Comparison of ENCODE assay signal across 17 cellular contexts in genomic region chr5:140148508-140148907, GRCh38. TPM values are rescaled to one million over a fixed set of nuclear protein-coding genes. Genes with fewer than 3 reads are reported as not detected.
DNase-seq lines count a peak whose midpoint lies in the region; ATAC-seq and TF ChIP-seq lines count a peak whose summit lies in the region.
"Had no signal": no experiment of that assay in that cellular context is flagged by ENCODE, and none has a peak within 500 bp of the region (broad histone marks: within the 10 kb centered on the region; RNA-seq: fewer than 3 reads in every experiment).

No MANE protein-coding gene starts in this region.

- H4K20me1 ChIP-seq in GM23248 (ENCODE audit: insufficient read depth) (peaks cover 11% of the 10 kb centered on the region; the same call in 1 of the 2 replicates), OCI-LY7 (ENCODE audit: insufficient read depth, low read length) (no peaks in the 10 kb centered on the region)

- CTCF ChIA-PET in AG04450 (lab: Charles Lee) (no interaction called here), OCI-LY7 (lab: Charles Lee; ENCODE audit: unreplicated experiment) (no interaction called here)

- ATAC-seq in GM21447 (IDR thresholded peaks at IDR 0.05; ENCODE audit: unreplicated experiment): no peak
- ATAC-seq: left cardiac atrium, sciatic nerve had no signal

- no peak overlapping the region for H3K9ac ChIP-seq in GM23248

- no TSS peak for BruUV-seq in OCI-LY7 (replicated peaks; lab: Mats Ljungman, UMichigan)

- H2AFZ ChIP-seq in GM23248: no peak overlapping the region
- H2AFZ ChIP-seq in OCI-LY7 (ENCODE audit: low read length): no peak overlapping the region
- H2AFZ ChIP-seq: PC-9 had no signal

- POLR2A ChIA-PET in AG04450 (lab: Yijun Ruan, JAX) (no interaction called here), OCI-LY7 (lab: Charles Lee) (no interaction called here)

- H3K4me1 ChIP-seq in GM23248 (ENCODE audit: insufficient read depth) (peaks cover 3% of the 10 kb centered on the region; the same call in 1 of the 2 replicates), OCI-LY7 (ENCODE audit: insufficient read depth, low read length, poor library complexity, severe bottlenecking) (no peaks in the 10 kb centered on the region)

- H3K9me3 ChIP-seq in AG04450 (ENCODE audit: control insufficient read depth, insufficient read depth, low read length) (no peaks in the 10 kb centered on the region; the same call in 1 of the 2 replicates), GM23248 (ENCODE audit: low read depth) (no peaks in the 10 kb centered on the region), OCI-LY7 (ENCODE audit: low read length) (no peaks in the 10 kb centered on the region)

- H3F3A ChIP-seq in GM23248 (ENCODE audit: insufficient read depth): peaks cover 5% of the 10 kb centered on the region; the same call in 1 of the 2 replicates

- H3K36me3 ChIP-seq in GM23248 (ENCODE audit: low read depth): no peaks in the 10 kb centered on the region
- no peaks in the 10 kb centered on the region for H3K36me3 ChIP-seq in OCI-LY7 (ENCODE audit: insufficient read depth, low read length)

- WGBS in GM23248 (ENCODE audit: low coverage in 1 of 2, low lambda C conversion rate in 2 of 2, missing lambda C conversion rate in 2 of 2), 2 experiments: 24 to 36% methylated on average over 6 of the region's 6 CpGs

- DNase-seq in AG04450 (ENCODE audit: low read depth, low spot score): no peak
- peak; percentile 56 for DNase-seq in GM23248
- no peak for DNase-seq in astrocyte of the cerebellum (ENCODE audit: low read depth)
- DNase-seq in kidney tubule cell (ENCODE audit: low spot score): peak; percentile 32
- no peak for DNase-seq in OCI-LY7 (ENCODE audit: low spot score)
- DNase-seq in stimulated activated CD4-positive, alpha-beta T cell treated with anti-CD3 and anti-CD28 coated beads, Interleukin-4, amount 100 ng/mL, for 4 hours: no peak
- no peak for DNase-seq in cerebellar nuclear complex (lab: John Stamatoyannopoulos, UW)
- DNase-seq: activated CD4-positive, alpha-beta T cell treated with anti-CD3 and anti-CD28 coated beads for 48 hours; CD4-positive, CD25-positive, alpha-beta regulatory T cell; effector CD4-positive, alpha-beta T cell; Kasumi-1; left cardiac atrium; NCI-H2081 treated with DMSO at 0.1 percent for 48 hours; PC-9; T-helper 1 cell had no signal

- no peak overlapping the region for H3K27ac ChIP-seq in AG04450 (ENCODE audit: low read depth, low read length)
- H3K27ac ChIP-seq in GM23248: no peak overlapping the region
- H3K27ac ChIP-seq in OCI-LY7 (ENCODE audit: low read depth, low read length, poor library complexity, severe bottlenecking): no peak overlapping the region
- H3K27ac ChIP-seq: PC-9 had no signal

- intact Hi-C loops in OCI-LY7 (cut with micrococcal nuclease; ENCODE audit: unreplicated experiment): no loop called here

- H3K4me3 ChIP-seq in AG04450 (ENCODE audit: low read depth, low read length) (no peak overlapping the region), GM23248 (no peak overlapping the region), astrocyte of the cerebellum (ENCODE audit: low read depth, low read length) (no peak overlapping the region), OCI-LY7 (ENCODE audit: low read depth, low read length, poor library complexity, severe bottlenecking) (no peak overlapping the region)
- H3K4me3 ChIP-seq: PC-9 had no signal

- H3K4me2 ChIP-seq in GM23248 (ENCODE audit: unreplicated experiment) (no peak overlapping the region), OCI-LY7 (ENCODE audit: low read length) (no peak overlapping the region)
- H3K4me2 ChIP-seq: PC-9 had no signal

- TF ChIP-seq CTCF in AG04450 (IDR thresholded peaks at IDR 0.05; ENCODE audit: low read depth, low read length) (0 out of 2 replicates have a peak, but pooled peaks have one; percentile 6), astrocyte of the cerebellum (IDR thresholded peaks at IDR 0.05; ENCODE audit: low read depth, low read length, missing control alignments) (peak; percentile 5), OCI-LY7 (conservative IDR thresholded peaks at IDR 0.05; ENCODE audit: low read length) (no peak)

- peaks cover 8% of the 10 kb centered on the region for H3K27me3 ChIP-seq in AG04450 (ENCODE audit: control insufficient read depth, insufficient read depth, low read length)
- H3K27me3 ChIP-seq in GM23248 (replicated peaks; ENCODE audit: insufficient read depth): no peaks in the 10 kb centered on the region

- H3K9me2 ChIP-seq in GM23248 (ENCODE audit: insufficient read depth): no peaks in the 10 kb centered on the region
- H3K9me2 ChIP-seq in OCI-LY7 (ENCODE audit: insufficient read depth, low read length): no peaks in the 10 kb centered on the region

- peaks cover 25% of the 10 kb centered on the region for H3K79me2 ChIP-seq in GM23248 (ENCODE audit: insufficient read depth)
- H3K79me2 ChIP-seq in OCI-LY7 (ENCODE audit: insufficient read depth, low read depth, low read length): no peaks in the 10 kb centered on the region

- in situ Hi-C loops in GM23248 (cut with MboI) (no loop called here), astrocyte of the cerebellum (cut with HindIII; ENCODE audit: low sequenced_read_pairs) (no loop called here)

RNA-seq across cellular contexts. Expression of gene IGIP, which starts 22.8 kb away (rescaled TPM):
- polyA plus RNA-seq in AG04450 (2011; rRNA removed): 1.6 and 2.2 TPM in 2 replicates
- 3.6 and 7.3 TPM in 2 replicates for polyA minus RNA-seq in AG04450 (2011; rRNA and poly(A)+ RNA removed)
- total RNA-seq in GM23248 (2014; rRNA removed; shearing (Covaris generic)): 13.0 and 16.3 TPM in 2 replicates
- 3.4 and 3.5 TPM in 2 replicates for polyA plus RNA-seq in GM23248 (2016; fragmentation: Nextera tagmentation; extraction: Ambion mirVana)
- 3.0 and 3.3 TPM in 2 replicates for total RNA-seq in OCI-LY7 (2014; rRNA removed; shearing (Covaris generic))
- total RNA-seq in OCI-LY7 (2022): 4.9 and 5.5 TPM in 2 replicates

RNA-seq across cellular contexts. Expression of gene CYSTM1, which starts 26.5 kb away (rescaled TPM):
- polyA plus RNA-seq in AG04450 (2011; rRNA removed): 13.1 and 14.9 TPM in 2 replicates
- 10.2 and 13.6 TPM in 2 replicates for polyA minus RNA-seq in AG04450 (2011; rRNA and poly(A)+ RNA removed)
- 10.4 and 16.0 TPM in 2 replicates for total RNA-seq in GM23248 (2014; rRNA removed; shearing (Covaris generic))
- 42.3 and 45.5 TPM in 2 replicates for polyA plus RNA-seq in GM23248 (2016; fragmentation: Nextera tagmentation; extraction: Ambion mirVana)
- 11.4 and 36.7 TPM in 2 replicates for total RNA-seq in OCI-LY7 (2014; rRNA removed; shearing (Covaris generic))
- 21.4 and 23.8 TPM in 2 replicates for total RNA-seq in OCI-LY7 (2022)

RNA-seq across cellular contexts. Expression of gene PURA, which starts 34.6 kb away (rescaled TPM):
- polyA plus RNA-seq in AG04450 (2011; rRNA removed) (3.5 and 4.5 TPM in 2 replicates), GM23248 (2016; fragmentation: Nextera tagmentation; extraction: Ambion mirVana) (7.9 and 10.7 TPM in 2 replicates)
- polyA minus RNA-seq in AG04450 (2011; rRNA and poly(A)+ RNA removed): 5.4 and 9.6 TPM in 2 replicates
- 24.2 and 30.6 TPM in 2 replicates for total RNA-seq in GM23248 (2014; rRNA removed; shearing (Covaris generic))
- total RNA-seq in OCI-LY7 (2014; rRNA removed; shearing (Covaris generic)): 19.3 and 19.7 TPM in 2 replicates
- total RNA-seq in OCI-LY7 (2022): 19.0 and 20.7 TPM in 2 replicates

Comparison
In these comparisons a context has a peak if more than half of its experiments do, and no peak if none do; other contexts are left out.
1. DNase-seq: peak in GM23248 (single experiment) and kidney tubule cell (single experiment); none in AG04450 (single experiment), astrocyte of the cerebellum (single experiment), OCI-LY7 (single experiment), stimulated activated CD4-positive, alpha-beta T cell treated with anti-CD3 and anti-CD28 coated beads, Interleukin-4, amount 100 ng/mL, for 4 hours (0 of 2) and cerebellar nuclear complex (0 of 2).